Comparison of ENCODE assay signal across 20 cellular contexts in genomic region chr10:60575105-60575504, GRCh38.
"Had no signal": no experiment of that assay in that cellular context is flagged by ENCODE, and none has a peak within 500 bp of the region (broad histone marks: within the 10 kb centered on the region; RNA-seq: fewer than 3 reads in every experiment).

No MANE protein-coding gene starts in this region.

- DNase-seq: activated CD4-positive, alpha-beta T cell treated with anti-CD3 and anti-CD28 coated beads, Interleukin-2, amount 10 ng/mL, durations not matched to agents 24 days and 14 days; activated gamma-delta T cell; activated T-cell treated with anti-CD3 and anti-CD28 coated beads, Interleukin-2, amount 50 U/mL, for 4 hours; effector memory CD8-positive, alpha-beta T cell; head of caudate nucleus; islet precursor cell; left cardiac atrium; mesenchymal stem cell; mucosa of descending colon; nephron progenitor cell; right lobe of liver; small intestine; stimulated activated CD4-positive, alpha-beta T cell treated with anti-CD3 and anti-CD28 coated beads, Interleukin-2, amount 100 ng/mL, for 24 hours; T-helper 2 cell; testis; trophoblast cell had no signal

- H3K4me1 ChIP-seq: right lobe of liver, testis had no signal

- H3K9me3 ChIP-seq: ascending aorta, gastroesophageal sphincter, mucosa of descending colon, right lobe of liver, testis, vagina had no signal

- H3K36me3 ChIP-seq: ascending aorta, gastroesophageal sphincter, right lobe of liver, vagina had no signal

- FAIRE-seq: endothelial cell of umbilical vein, small intestine had no signal

- H3K27ac ChIP-seq: ascending aorta, right lobe of liver, testis, vagina had no signal

- H3K27me3 ChIP-seq: ascending aorta, gastroesophageal sphincter, right lobe of liver, testis, vagina had no signal

- H3K4me3 ChIP-seq: ascending aorta, gastroesophageal sphincter, mucosa of descending colon, right lobe of liver, testis, vagina had no signal
